Comparison of ENCODE assay signal across 9 cellular contexts in genomic region chr6:159790947-159791598, GRCh38. TPM values are rescaled to one million over a fixed set of nuclear protein-coding genes. Genes with fewer than 3 reads are reported as not detected.
A peak's percentile ranks its signal among the peaks of the same experiment; 100 is the strongest.
DNase-seq lines count a peak whose midpoint lies in the region; ATAC-seq and TF ChIP-seq lines count a peak whose summit lies in the region.
"Had no signal": no experiment of that assay in that cellular context is flagged by ENCODE, and none has a peak within 500 bp of the region (broad histone marks: within the 10 kb centered on the region; RNA-seq: fewer than 3 reads in every experiment).

No MANE protein-coding gene starts in this region.

- H3K9me3 ChIP-seq in WERI-Rb-1 (ENCODE audit: severe bottlenecking) (no peaks in the 10 kb centered on the region), gastrocnemius medialis (no peaks in the 10 kb centered on the region)

- H3K27me3 ChIP-seq in WERI-Rb-1 (ENCODE audit: insufficient read depth, low read depth, severe bottlenecking) (no peaks in the 10 kb centered on the region), gastrocnemius medialis (no peaks in the 10 kb centered on the region)

- peaks cover 61% of the 10 kb centered on the region for H3K36me3 ChIP-seq in WERI-Rb-1
- H3K36me3 ChIP-seq in gastrocnemius medialis = peaks cover 0 to 45% of the 10 kb centered on the region in 2 donors

- ATAC-seq in gastrocnemius medialis = no peak

- peak in 4 of 6 experiments; percentile 22 to 44 (median 27) for DNase-seq in stimulated activated naive CD4-positive, alpha-beta T cell (lab: John Stamatoyannopoulos, UW)
- no peak for DNase-seq in stimulated activated naive CD4-positive, alpha-beta T cell treated with Interleukin-2 at 50 U/mL for 16 hours (lab: John Stamatoyannopoulos, UW)
- DNase-seq in WERI-Rb-1 (no peak), foreskin fibroblast (no peak), gastrocnemius medialis (no peak), mucosa of gallbladder (ENCODE audit: low spot score) (no peak), GOT3 (lab: John Stamatoyannopoulos, UW) (no peak), posterior vena cava (ENCODE audit: low spot score) (no peak)

- in situ Hi-C loops in gastrocnemius medialis (cut with MboI; ENCODE audit: low sequenced_read_pairs in 4 of 4) = loop anchor here in 2 of 4 donors (5.0 to 10.0 kb wide), 2 partner anchors 64 to 96 kb away; partner anchors contain the start of genes SOD2 (in 1 of the 2) and WTAP (in 1 of the 2)

- TF ChIP-seq POLR2A in gastrocnemius medialis (IDR thresholded peaks at IDR 0.05) = no peak

- H3K4me3 ChIP-seq in WERI-Rb-1 (ENCODE audit: low read depth, low read length) = peak overlapping the region; percentile 77
- H3K4me3 ChIP-seq in foreskin fibroblast (ENCODE audit: low read depth in 1 of 2, low read length in 2 of 2) = peak overlapping the region; percentile 92 to 94
- H3K4me3 ChIP-seq in gastrocnemius medialis = peak overlapping the region; percentile 65 to 95 (median 87)

- H3K27ac ChIP-seq in WERI-Rb-1 = peak overlapping the region; percentile 94
- peak overlapping the region; percentile 94 to 100 (median 96) for H3K27ac ChIP-seq in gastrocnemius medialis

- intact Hi-C loops in gastrocnemius medialis (cut with DNase I; ENCODE audit: low total_unique reads) = no loop called here
- intact Hi-C loops in posterior vena cava (cut with DNase I) = loop anchor here (5.0 kb wide), 2 partner anchors 41 to 46 kb away; no protein-coding TSS in a partner anchor

- TF ChIP-seq CTCF in WERI-Rb-1 (IDR thresholded peaks at IDR 0.05; ENCODE audit: low read depth, low read length) (no peak), foreskin fibroblast (IDR thresholded peaks at IDR 0.05; ENCODE audit: low read depth, low read length) (no peak), gastrocnemius medialis (IDR thresholded peaks at IDR 0.05 in 4 of 5, conservative IDR thresholded peaks at IDR 0.05 in 1 of 5) (no peak)

- peaks cover 38% of the 10 kb centered on the region in 2 donors for H3K4me1 ChIP-seq in gastrocnemius medialis

RNA-seq across cellular contexts. Expression of gene MRPL18, which starts 0.8 kb away (rescaled TPM):
- 100 to 1,000 TPM in 1 of 4 donors, 10 to 100 TPM in 3; 54.0 to 122 (median 69.0) TPM for total RNA-seq in gastrocnemius medialis
- 62.6 TPM for total RNA-seq in mucosa of gallbladder
- total RNA-seq in posterior vena cava = 10 to 100 TPM; 62.9 to 66.4 TPM

RNA-seq across cellular contexts. Expression of gene TCP1, which starts 1.7 kb away (rescaled TPM):
- 100 to 1,000 TPM; 135 to 256 (median 166) TPM for total RNA-seq in gastrocnemius medialis
- total RNA-seq in mucosa of gallbladder = 131 TPM
- total RNA-seq in posterior vena cava = 100 to 1,000 TPM; 116 to 137 TPM

RNA-seq across cellular contexts. Expression of gene PNLDC1, which starts 9.0 kb away (rescaled TPM):
- total RNA-seq in gastrocnemius medialis = not detected
- total RNA-seq in mucosa of gallbladder = 0.23 TPM
- under 1 TPM in 1 of 2 donors, not detected in 1; 0.19 TPM for total RNA-seq in posterior vena cava
- total RNA-seq: pulmonary artery endothelial cell had no signal

RNA-seq across cellular contexts. Expression of gene ACAT2, which starts 29.2 kb away (rescaled TPM):
- total RNA-seq in gastrocnemius medialis (1 to 10 TPM in 2 of 4 donors, under 1 TPM in 2; 0.59 to 4.6 (median 2.4) TPM), mucosa of gallbladder (69.3 TPM), posterior vena cava (10 to 100 TPM; 11.0 to 13.6 TPM)

Comparison
In these comparisons a context has a peak if more than half of its experiments do, and no peak if none do; other contexts are left out.
1. DNase-seq: peak in stimulated activated naive CD4-positive, alpha-beta T cell (4 of 6); none in stimulated activated naive CD4-positive, alpha-beta T cell treated with Interleukin-2 at 50 U/mL for 16 hours (single experiment), WERI-Rb-1 (single experiment), foreskin fibroblast (0 of 2), gastrocnemius medialis (0 of 2), mucosa of gallbladder (single experiment), GOT3 (single experiment) and posterior vena cava (single experiment).
2. Peak in every context shown above with its lines, with median percentiles within 50 percentile points of each other: H3K4me3 ChIP-seq.